ENCODE assay signal across 27 cellular contexts in genomic region chr11:115718945-115719344, GRCh38.
"Had no signal": no experiment of that assay in that cellular context is flagged by ENCODE, and none has a peak within 500 bp of the region (broad histone marks: within the 10 kb centered on the region; RNA-seq: fewer than 3 reads in every experiment).

No MANE protein-coding gene starts in this region.

- H3K4me1 ChIP-seq: parathyroid adenoma, psoas muscle, vagina had no signal

- ATAC-seq: naive thymus-derived CD8-positive, alpha-beta T cell; natural killer cell treated with Interleukin-12 subunit alpha and Interleukin-12 subunit beta and Interleukin-15 and Interleukin-18, amount 100 ng/mL, for 72 hours; psoas muscle; right cardiac atrium; sciatic nerve; stimulated activated effector memory CD8-positive, alpha-beta T cell treated with anti-CD3 and anti-CD28 coated beads, Interleukin-12 subunit alpha, Interleukin-12 subunit beta, amount 100 ng/mL, for 72 hours; stimulated activated naive B cell treated with anti-CD40 and anti-IgM and Interleukin-4, amounts not matched to agents 10 μg/mL and 1 μg/mL and 100 μg/mL, for 72 hours had no signal

- H3K36me3 ChIP-seq: neutrophil, ovary, stomach, thoracic aorta, thyroid gland, tibial nerve, upper lobe of left lung, vagina had no signal

- H3K4me3 ChIP-seq: ovary, psoas muscle, skin epidermis, stomach, thoracic aorta, thyroid gland, tibial nerve, upper lobe of left lung, vagina had no signal

- H3K27me3 ChIP-seq: neutrophil, ovary, thyroid gland, tibial nerve, upper lobe of left lung, vagina had no signal

- FAIRE-seq: urothelium cell line had no signal

- H3K9ac ChIP-seq: parathyroid adenoma had no signal

- H3K27ac ChIP-seq: neutrophil, ovary, parathyroid adenoma, psoas muscle, skin epidermis, stomach, thoracic aorta, thyroid gland, tibial nerve, upper lobe of left lung, vagina had no signal

- H3K9me3 ChIP-seq: neutrophil, ovary, psoas muscle, stomach, thoracic aorta, thyroid gland, tibial nerve, upper lobe of left lung, vagina had no signal

- DNase-seq: naive thymus-derived CD8-positive, alpha-beta T cell; nephron progenitor cell; nucleus accumbens; ovary; posterior cingulate gyrus; psoas muscle; stimulated activated CD4-positive, alpha-beta T cell treated with anti-CD3 and anti-CD28 coated beads, Interleukin-15, amount 100 ng/mL, for 24 hours; stimulated activated CD4-positive, alpha-beta T cell treated with anti-CD3 and anti-CD28 coated beads, Interleukin-2, amount 100 ng/mL, for 24 hours; stimulated activated CD4-positive, alpha-beta T cell treated with anti-CD3 and anti-CD28 coated beads, Interleukin-2, amount 100 ng/mL, for 48 hours; stimulated activated CD4-positive, alpha-beta T cell treated with anti-CD3 and anti-CD28 coated beads, Interleukin-4, amount 100 ng/mL, for 24 hours; stimulated activated naive B cell treated with anti-CD40 and anti-IgM and Interleukin-4, amounts not matched to agents 10 μg/mL and 1 μg/mL and 100 μg/mL, for 72 hours; stimulated activated naive CD4-positive, alpha-beta T cell treated with Interleukin-2 at 50 U/mL for 16 hours; stomach; thyroid gland; trophoblast cell; upper lobe of left lung had no signal

- H2AFZ ChIP-seq: parathyroid adenoma had no signal

- H3K79me2 ChIP-seq: parathyroid adenoma had no signal
